ENCODE assay signal across 8 cellular contexts in genomic region chr16:66274335-66275110, GRCh38.
DNase-seq lines count a peak whose midpoint lies in the region; ATAC-seq and TF ChIP-seq lines count a peak whose summit lies in the region.

No MANE protein-coding gene starts in this region.

- H3K36me3 ChIP-seq in sigmoid colon (no peaks in the 10 kb centered on the region), transverse colon (no peaks in the 10 kb centered on the region)

- no peak overlapping the region for H3K4me3 Mint-ChIP-seq in central memory CD8-positive, alpha-beta T cell

- H3K9me3 ChIP-seq in sigmoid colon = no peaks in the 10 kb centered on the region
- peaks cover 0 to 4% of the 10 kb centered on the region in 2 donors for H3K9me3 ChIP-seq in transverse colon

- peaks cover 84% of the 10 kb centered on the region for H3K27me3 Mint-ChIP-seq in central memory CD8-positive, alpha-beta T cell

- TF ChIP-seq CTCF in GM12864 (IDR thresholded peaks at IDR 0.05; ENCODE audit: low read depth, low read length, missing control alignments) (peak; percentile 35), sigmoid colon (IDR thresholded peaks at IDR 0.05) (no peak), transverse colon (IDR thresholded peaks at IDR 0.05) (peak in 2 of 5 experiments; percentile 27 to 28)

- peaks cover 12% of the 10 kb centered on the region for H3K9me3 Mint-ChIP-seq in central memory CD8-positive, alpha-beta T cell

- ATAC-seq in central memory CD8-positive, alpha-beta T cell (replicated peaks; ENCODE audit: extremely low read depth, poor library complexity, severe bottlenecking) = peak; percentile 36
- ATAC-seq in GM21737 (IDR thresholded peaks at IDR 0.05; ENCODE audit: unreplicated experiment) = no peak

- H3K4me1 ChIP-seq in sigmoid colon (peaks cover 0 to 10% (median 9%) of the 10 kb centered on the region in 4 donors), transverse colon (peaks cover 0 to 11% (median 2%) of the 10 kb centered on the region in 4 donors)

- peaks cover 1% of the 10 kb centered on the region for H3K36me3 Mint-ChIP-seq in central memory CD8-positive, alpha-beta T cell (ENCODE audit: insufficient read depth)

- no peak for TF ChIP-seq POLR2A in sigmoid colon (IDR thresholded peaks at IDR 0.05)
- no peak for TF ChIP-seq POLR2A in transverse colon (IDR thresholded peaks at IDR 0.05)

- H3K27ac Mint-ChIP-seq in central memory CD8-positive, alpha-beta T cell (ENCODE audit: low read depth) = no peak overlapping the region

- DNase-seq in ACHN (peak; percentile 49), GM12864 (ENCODE audit: low read depth) (no peak), NCI-H2171 treated with DMSO at 0.1 percent for 48 hours (lab: John Stamatoyannopoulos, UW) (peak; percentile 68), sigmoid colon (peak; percentile 34), transverse colon (no peak)
- DNase-seq in central memory CD8-positive, alpha-beta T cell (ENCODE audit: low spot score in 2 of 2) = no peak
- DNase-seq in stimulated activated CD4-positive, alpha-beta T cell treated with anti-CD3 and anti-CD28 coated beads, Interleukin-15, amount 100 ng/mL, for 24 hours = no peak

- H3K4me1 Mint-ChIP-seq in central memory CD8-positive, alpha-beta T cell = peaks cover 18% of the 10 kb centered on the region

- no peak overlapping the region for H3K4me3 ChIP-seq in GM12864 (ENCODE audit: low read depth, low read length)
- H3K4me3 ChIP-seq in sigmoid colon = no peak overlapping the region
- H3K4me3 ChIP-seq in transverse colon = no peak overlapping the region

- TF ChIP-seq EP300 in sigmoid colon (IDR thresholded peaks at IDR 0.05) = no peak
- no peak for TF ChIP-seq EP300 in transverse colon (IDR thresholded peaks at IDR 0.05; ENCODE audit: low read depth)

- H3K27ac ChIP-seq in sigmoid colon (no peak overlapping the region), transverse colon (no peak overlapping the region)

- 56 to 69% methylated on average over 9 of the region's 9 CpGs for WGBS in sigmoid colon, 2 donors
- 40 to 68% methylated on average over 1 to 9 of the region's 9 CpGs for WGBS in transverse colon (ENCODE audit: low coverage in 1 of 2), 2 donors

- H3K27me3 ChIP-seq in sigmoid colon (no peaks in the 10 kb centered on the region), transverse colon (peaks cover 5% of the 10 kb centered on the region)

- intact Hi-C loops in sigmoid colon (cut with DNase I) = no loop called here
- intact Hi-C loops in transverse colon (cut with DNase I; ENCODE audit: low total_unique reads) = loop anchor here (10.0 kb wide), 1 partner anchor 1140 kb away; no protein-coding TSS in a partner anchor

- in situ Hi-C loops in ACHN (cut with HindIII; ENCODE audit: low pct_ligation_motif_present, low pct_unique_long_range_greater_than_20kb, low sequenced_read_pairs) (no loop called here), transverse colon (cut with MboI; ENCODE audit: low pct_ligation_motif_present in 1 of 4, low pct_unique_long_range_greater_than_20kb in 1 of 4, low sequenced_read_pairs in 3 of 4) (loop anchor here in 1 of 4 donors (25.0 kb wide), 1 partner anchor 512 kb away; no protein-coding TSS in a partner anchor)

Comparison
In these comparisons a context has a peak if more than half of its experiments do, and no peak if none do; other contexts are left out.
1. DNase-seq: peak in ACHN (single experiment), NCI-H2171 treated with DMSO at 0.1 percent for 48 hours (single experiment) and sigmoid colon (single experiment); none in GM12864 (single experiment), central memory CD8-positive, alpha-beta T cell (0 of 2), transverse colon (single experiment) and stimulated activated CD4-positive, alpha-beta T cell treated with anti-CD3 and anti-CD28 coated beads, Interleukin-15, amount 100 ng/mL, for 24 hours (single experiment).